Comparison of ENCODE assay signal across 19 cellular contexts in the genomic region with DNA sequence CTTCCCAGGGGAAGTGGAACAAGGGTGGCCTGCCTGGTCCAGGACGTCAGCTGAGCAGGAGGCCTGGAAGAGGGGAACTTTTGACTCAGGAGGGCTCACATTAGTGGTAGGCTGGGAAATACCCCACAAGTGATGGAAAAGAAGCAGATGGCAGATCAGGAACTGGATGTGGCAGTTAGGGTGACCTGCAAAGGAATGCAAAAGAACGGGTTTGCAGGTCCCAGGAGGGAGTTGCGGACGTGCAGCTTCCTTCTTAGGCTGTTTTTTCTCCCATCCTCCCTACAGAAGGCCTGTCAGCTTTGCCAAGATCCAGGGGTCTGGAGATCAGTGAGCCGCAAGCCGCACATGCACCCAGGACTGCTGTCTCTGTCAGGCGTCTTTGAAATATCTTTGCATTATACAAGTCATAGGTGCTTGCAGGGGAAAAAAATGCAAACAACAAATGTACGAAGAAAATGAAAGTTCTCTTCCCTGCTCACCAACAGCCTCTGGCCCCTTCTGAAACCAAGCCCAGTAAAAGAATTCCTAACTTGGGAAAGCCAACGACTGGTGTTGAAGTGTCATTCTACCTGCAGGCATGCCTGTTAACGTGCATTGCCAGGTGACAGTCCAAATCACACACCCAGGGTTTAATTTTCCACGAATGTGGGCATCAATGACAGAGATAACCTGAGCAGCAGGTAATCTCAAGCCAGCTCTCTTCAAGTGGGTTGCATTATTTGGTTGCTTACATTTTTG. TPM values are rescaled to one million over a fixed set of nuclear protein-coding genes. Genes with fewer than 3 reads are reported as not detected.
DNase-seq lines count a peak whose midpoint lies in the region; ATAC-seq and TF ChIP-seq lines count a peak whose summit lies in the region.
"Had no signal": no experiment of that assay in that cellular context is flagged by ENCODE, and none has a peak within 500 bp of the region (broad histone marks: within the 10 kb centered on the region; RNA-seq: fewer than 3 reads in every experiment).

No MANE protein-coding gene starts in this region.

- peak overlapping the region; percentile 34; the same call in 1 of the 2 replicates for H3K27ac ChIP-seq in C4-2B
- H3K27ac ChIP-seq in OCI-LY3 (ENCODE audit: low read length), result no peak overlapping the region
- peak overlapping the region; percentile 11 for H3K27ac ChIP-seq in epithelial cell of prostate
- H3K27ac ChIP-seq: ascending aorta, RWPE1 had no signal

- peaks cover 21% of the 10 kb centered on the region for H3K4me1 Mint-ChIP-seq in progenitor cell of endocrine pancreas (ENCODE audit: low read depth)
- H3K4me1 Mint-ChIP-seq: IgD-negative memory B cell had no signal

- no peak overlapping the region for H3K4me3 ChIP-seq in OCI-LY3 (ENCODE audit: low read length)
- H3K4me3 ChIP-seq: ascending aorta, lung, thoracic aorta had no signal

- peaks cover 16% of the 10 kb centered on the region for H3K4me1 ChIP-seq in OCI-LY3 (ENCODE audit: low read length)

- DNase-seq in epithelial cell of prostate (ENCODE audit: low read depth, low spot score) (no peak), progenitor cell of endocrine pancreas (ENCODE audit: low spot score, unreplicated experiment) (no peak)
- no peak for DNase-seq in stimulated activated naive CD4-positive, alpha-beta T cell treated with Interleukin-2 at 50 U/mL for 16 hours (lab: John Stamatoyannopoulos, UW)
- no peak for DNase-seq in stimulated activated naive CD4-positive, alpha-beta T cell (lab: John Stamatoyannopoulos, UW)
- DNase-seq in activated CD8-positive, alpha-beta memory T cell treated with anti-CD3 and anti-CD28 coated beads for 24 hours, result no peak
- DNase-seq: activated CD8-positive, alpha-beta memory T cell treated with anti-CD3 and anti-CD28 coated beads, Interleukin-2, amount 50 U/mL, for 48 hours; activated naive CD4-positive, alpha-beta T cell; H7; MV-4-11; NCI-H1930 had no signal

- H3K9me3 Mint-ChIP-seq in progenitor cell of endocrine pancreas (ENCODE audit: low read depth), result no peaks in the 10 kb centered on the region
- H3K9me3 Mint-ChIP-seq: naive thymus-derived CD8-positive, alpha-beta T cell had no signal

- no peak for ATAC-seq in GM19467 (IDR thresholded peaks at IDR 0.05; ENCODE audit: unreplicated experiment)
- ATAC-seq: naive thymus-derived CD8-positive, alpha-beta T cell had no signal

- no peaks in the 10 kb centered on the region for H4K20me1 ChIP-seq in OCI-LY3 (ENCODE audit: insufficient read depth, low read length)

- H3K27ac Mint-ChIP-seq in progenitor cell of endocrine pancreas, result peak overlapping the region; percentile 73

- H3K27me3 ChIP-seq in OCI-LY3 (ENCODE audit: low read depth, low read length), result no peaks in the 10 kb centered on the region
- H3K27me3 ChIP-seq: ascending aorta had no signal

- H3K79me2 ChIP-seq in OCI-LY3 (ENCODE audit: low read length), result no peaks in the 10 kb centered on the region

- H3K9ac ChIP-seq in OCI-LY3 (ENCODE audit: low read length), result no peak overlapping the region

- H3K27me3 Mint-ChIP-seq in progenitor cell of endocrine pancreas, result peaks cover 2% of the 10 kb centered on the region

- no peaks in the 10 kb centered on the region for H3K9me3 ChIP-seq in OCI-LY3 (ENCODE audit: insufficient read depth, low read length)
- H3K9me3 ChIP-seq: ascending aorta, thoracic aorta had no signal

- H3K4me3 Mint-ChIP-seq in progenitor cell of endocrine pancreas (ENCODE audit: low read depth), result peak overlapping the region; percentile 10
- H3K4me3 Mint-ChIP-seq: IgD-negative memory B cell; naive thymus-derived CD8-positive, alpha-beta T cell had no signal

- peak overlapping the region; percentile 32 for H3K4me2 ChIP-seq in OCI-LY3 (ENCODE audit: low read length)

- peak overlapping the region; percentile 34 for H2AFZ ChIP-seq in OCI-LY3 (ENCODE audit: low read depth, low read length)

- TF ChIP-seq CTCF in C4-2B (conservative IDR thresholded peaks at IDR 0.05) (no peak), OCI-LY3 (IDR thresholded peaks at IDR 0.05; ENCODE audit: low read depth, low read length) (no peak), progenitor cell of endocrine pancreas (IDR thresholded peaks at IDR 0.05; ENCODE audit: unreplicated experiment) (no peak)

- no peaks in the 10 kb centered on the region for H3K36me3 ChIP-seq in OCI-LY3 (replicated peaks; ENCODE audit: low read depth, low read length)
- H3K36me3 ChIP-seq: ascending aorta, thoracic aorta had no signal

- no peaks in the 10 kb centered on the region for H3K36me3 Mint-ChIP-seq in progenitor cell of endocrine pancreas (ENCODE audit: insufficient read depth)
- H3K36me3 Mint-ChIP-seq: IgD-negative memory B cell; naive thymus-derived CD8-positive, alpha-beta T cell had no signal

RNA-seq across cellular contexts. Expression of gene NENF, which starts 34.4 kb away (rescaled TPM):
- total RNA-seq in progenitor cell of endocrine pancreas, result 26.6 and 30.2 TPM in 2 replicates

RNA-seq across cellular contexts. Expression of gene PACC1, which starts 52.4 kb away (rescaled TPM):
- total RNA-seq in progenitor cell of endocrine pancreas, result 24.5 and 25.1 TPM in 2 replicates
